Comparison of ENCODE assay signal across 14 cellular contexts in genomic region chr4:176054942-176055341, GRCh38. TPM values are rescaled to one million over a fixed set of nuclear protein-coding genes. Genes with fewer than 3 reads are reported as not detected.
DNase-seq lines count a peak whose midpoint lies in the region; ATAC-seq, FAIRE-seq and TF ChIP-seq lines count a peak whose summit lies in the region.
"Had no signal": no experiment of that assay in that cellular context is flagged by ENCODE, and none has a peak within 500 bp of the region (broad histone marks: within the 10 kb centered on the region; RNA-seq: fewer than 3 reads in every experiment).

No MANE protein-coding gene starts in this region.

- no peaks in the 10 kb centered on the region for H3F3A ChIP-seq in GM23338 (replicated peaks; ENCODE audit: low read depth)

- H3K27me3 ChIP-seq in GM23338 (ENCODE audit: insufficient read depth) (no peaks in the 10 kb centered on the region), lung (ENCODE audit: control insufficient read depth, insufficient read depth) (no peaks in the 10 kb centered on the region), tibial artery (no peaks in the 10 kb centered on the region)

- no peak overlapping the region for H3K4me2 ChIP-seq in GM23338

- H3K27me3 Mint-ChIP-seq in GM23338 (ENCODE audit: insufficient read depth, low read depth, poor library complexity): peaks cover 3% of the 10 kb centered on the region
- H3K27me3 Mint-ChIP-seq in CD14-positive monocyte (ENCODE audit: low read depth in 3 of 3): no peaks in the 10 kb centered on the region

- H3K36me3 ChIP-seq in GM23338 (ENCODE audit: insufficient read depth) (no peaks in the 10 kb centered on the region), lung (ENCODE audit: control insufficient read depth in 2 of 2, insufficient read depth in 2 of 2, low read length in 2 of 2) (no peaks in the 10 kb centered on the region), tibial artery (no peaks in the 10 kb centered on the region)
- H3K36me3 ChIP-seq: HAP-1 had no signal

- H2AFZ ChIP-seq in GM23338: no peak overlapping the region

- 32 to 41% methylated on average over 2 of the region's 2 CpGs for WGBS in lung, 2 donors

- no peaks in the 10 kb centered on the region for H3K9me3 ChIP-seq in lung (ENCODE audit: control insufficient read depth in 2 of 2, insufficient read depth in 1 of 2, low read length in 1 of 2)
- no peaks in the 10 kb centered on the region for H3K9me3 ChIP-seq in tibial artery
- H3K9me3 ChIP-seq: HAP-1 had no signal

- H4K20me1 ChIP-seq in GM23338 (replicated peaks; ENCODE audit: insufficient read depth): no peaks in the 10 kb centered on the region

- no peak for ATAC-seq in GM23338
- ATAC-seq in lung (ENCODE audit: insufficient read depth, low FRiP score): no peak
- no peak for ATAC-seq in HG03442 (IDR thresholded peaks at IDR 0.05; ENCODE audit: unreplicated experiment)
- ATAC-seq in HG02798 (IDR thresholded peaks at IDR 0.05; ENCODE audit: poor library complexity, unreplicated experiment): no peak
- ATAC-seq: Right ventricle myocardium inferior had no signal

- intact Hi-C loops in CD14-positive monocyte (cut with micrococcal nuclease) (no loop called here), tibial artery (cut with DNase I; ENCODE audit: low total_unique reads) (no loop called here)

- peaks cover 4% of the 10 kb centered on the region; the same call in 2 of the 3 replicates for H3K4me1 Mint-ChIP-seq in GM23338
- peaks cover 5% of the 10 kb centered on the region for H3K4me1 Mint-ChIP-seq in CD14-positive monocyte
- H3K4me1 Mint-ChIP-seq: neural crest cell had no signal

- peak; percentile 46 to 53 for TF ChIP-seq CTCF in GM23338 (conservative IDR thresholded peaks at IDR 0.05; ENCODE audit: low read depth in 2 of 2)
- TF ChIP-seq CTCF in lung (IDR thresholded peaks at IDR 0.05; ENCODE audit: control extremely low read depth, extremely low read depth): peak; percentile 7
- no peak for TF ChIP-seq CTCF in CD14-positive monocyte (IDR thresholded peaks at IDR 0.05)
- TF ChIP-seq CTCF in tibial artery (IDR thresholded peaks at IDR 0.05): no peak

- DNase-seq in AML-193 (lab: John Stamatoyannopoulos, UW): peak; percentile 5 to 7
- peak; percentile 21 for DNase-seq in GM23338 (ENCODE audit: low spot score)
- DNase-seq in lung (ENCODE audit: low spot score): no peak
- DNase-seq in CD14-positive monocyte (ENCODE audit: low spot score): no peak
- DNase-seq in tibial artery: no peak
- DNase-seq: activated CD4-positive, alpha-beta T cell treated with anti-CD3 and anti-CD28 coated beads, Interleukin-2, amount 10 ng/mL, durations not matched to agents 7 days and 5 days; activated naive CD4-positive, alpha-beta T cell treated with anti-CD3 and anti-CD28 coated beads, Interleukin-2, amount 50 U/mL, for 16 hours; dermis blood vessel endothelial cell had no signal

- H3K36me3 Mint-ChIP-seq in GM23338 (ENCODE audit: low read depth) (no peaks in the 10 kb centered on the region), CD14-positive monocyte (no peaks in the 10 kb centered on the region)

- H3K4me1 ChIP-seq in GM23338 (ENCODE audit: insufficient read depth): no peaks in the 10 kb centered on the region; the same call in 1 of the 2 replicates
- no peaks in the 10 kb centered on the region for H3K4me1 ChIP-seq in lung (ENCODE audit: control insufficient read depth in 2 of 2, insufficient read depth in 2 of 2, low read length in 2 of 2)
- H3K4me1 ChIP-seq in tibial artery: no peaks in the 10 kb centered on the region
- H3K4me1 ChIP-seq: HAP-1 had no signal

- H3K79me2 ChIP-seq in GM23338 (replicated peaks; ENCODE audit: insufficient read depth): no peaks in the 10 kb centered on the region

- H3K9me3 Mint-ChIP-seq in GM23338 (peaks cover 3% of the 10 kb centered on the region; the same call in 1 of the 3 replicates), CD14-positive monocyte (peaks cover 0 to 2% (median 0%) of the 10 kb centered on the region in 7 donors)
- H3K9me3 Mint-ChIP-seq: activated CD4-positive, alpha-beta T cell treated with anti-CD3 and anti-CD28 coated beads, Interleukin-2, amount 10 ng/mL, durations not matched to agents 7 days and 5 days; neural crest cell had no signal

- no peaks in the 10 kb centered on the region for H3K9me2 ChIP-seq in GM23338 (ENCODE audit: insufficient read depth)

- no peak overlapping the region for H3K4me3 Mint-ChIP-seq in GM23338
- H3K4me3 Mint-ChIP-seq in CD14-positive monocyte: no peak overlapping the region
- H3K4me3 Mint-ChIP-seq: activated CD4-positive, alpha-beta T cell treated with anti-CD3 and anti-CD28 coated beads, Interleukin-2, amount 10 ng/mL, durations not matched to agents 7 days and 5 days; neural crest cell had no signal

- H3K4me3 ChIP-seq in GM23338: no peak overlapping the region
- no peak overlapping the region for H3K4me3 ChIP-seq in lung
- no peak overlapping the region for H3K4me3 ChIP-seq in tibial artery
- H3K4me3 ChIP-seq: HAP-1 had no signal

- H3K27ac ChIP-seq in GM23338 (ENCODE audit: low read depth) (no peak overlapping the region), lung (ENCODE audit: low read depth in 1 of 2, low read length in 1 of 2) (no peak overlapping the region), tibial artery (no peak overlapping the region)

- H3K27ac Mint-ChIP-seq in GM23338 (no peak overlapping the region), CD14-positive monocyte (no peak overlapping the region)
- H3K27ac Mint-ChIP-seq: activated CD4-positive, alpha-beta T cell treated with anti-CD3 and anti-CD28 coated beads, Interleukin-2, amount 10 ng/mL, durations not matched to agents 7 days and 5 days had no signal

- FAIRE-seq in TTC549 (lab: Jason Lieb, UNC): peak; percentile 22

TF ChIP-seq in GM23338, 12 proteins besides CTCF, POLR2A, EP300 and RAD21:
- no peak for TF ChIP-seq JUNB (IDR thresholded peaks at IDR 0.05; ENCODE audit: unreplicated experiment)
- TF ChIP-seq CREB1 (CRISPR knock-in tag; IDR thresholded peaks at IDR 0.05; ENCODE audit: low read depth): no peak
- no peak for TF ChIP-seq POLR2AphosphoS5 (IDR thresholded peaks at IDR 0.05; ENCODE audit: low read depth)

RNA-seq across cellular contexts. Expression of gene WDR17, which starts 10.7 kb away (rescaled TPM):
- 4.3 and 4.7 TPM in 2 replicates for total RNA-seq in GM23338 (2014; rRNA removed; shearing (Covaris generic))
- polyA plus RNA-seq in GM23338 (2016; fragmentation: Nextera tagmentation; extraction: Ambion mirVana): 1.7 and 1.9 TPM in 2 replicates
- 1 to 10 TPM; 4.9 to 7.5 TPM for total RNA-seq in lung
- polyA plus RNA-seq in lung: 1 to 10 TPM in 1 of 2 donors, under 1 TPM in 1; 0.81 to 1.4 TPM
- polyA plus RNA-seq in CD14-positive monocyte: 1 to 10 TPM in 1 of 2 donors, under 1 TPM in 1; 0.22 to 1.1 TPM

Comparison
In these comparisons a context has a peak if more than half of its experiments do, and no peak if none do; other contexts are left out.
1. DNase-seq: peak in AML-193 (2 of 2) and GM23338 (single experiment); none in lung (single experiment), CD14-positive monocyte (single experiment) and tibial artery (0 of 2).
2. CTCF ChIP-seq: peak in GM23338 (2 of 2) and lung (single experiment); none in CD14-positive monocyte (single experiment) and tibial artery (0 of 2).